ENCODE assay signal across 20 cellular contexts in genomic region chr7:12749746-12750145, GRCh38.
DNase-seq lines count a peak whose midpoint lies in the region; ATAC-seq, FAIRE-seq and TF ChIP-seq lines count a peak whose summit lies in the region.
"Had no signal": no experiment of that assay in that cellular context is flagged by ENCODE, and none has a peak within 500 bp of the region (broad histone marks: within the 10 kb centered on the region; RNA-seq: fewer than 3 reads in every experiment).

No MANE protein-coding gene starts in this region.

- no peak for DNase-seq in H54 (ENCODE audit: insufficient read length, low spot score)
- DNase-seq in endodermal cell = peak; percentile 48
- DNase-seq in neural progenitor cell (ENCODE audit: low spot score) = no peak
- DNase-seq in NCI-H187 treated with DMSO at 0.1 percent for 48 hours (lab: John Stamatoyannopoulos, UW) = no peak
- no peak for DNase-seq in urothelium cell line (ENCODE audit: low spot score)
- DNase-seq in activated CD8-positive, alpha-beta T cell treated with anti-CD3 and anti-CD28 coated beads for 36 hours = no peak
- DNase-seq: 8988T; BE2C; C1 segment of cervical spinal cord; CD4-positive, CD25-positive, alpha-beta regulatory T cell; CD8-positive, alpha-beta memory T cell; COR-L47; DMS 273 treated with DMSO at 0.1 percent for 48 hours; GOT3; HCEC 1CT had no signal

- FAIRE-seq in H54 (lab: Jason Lieb, UNC) (peak; percentile 23), urothelium cell line (lab: Jason Lieb, UNC) (no peak)
- FAIRE-seq: G401.6, GM12891 had no signal

- TF ChIP-seq POLR2A in H54 (IDR thresholded peaks at IDR 0.05; ENCODE audit: low read depth, low read length) = no peak

- H3K36me3 ChIP-seq in HUES64 (ENCODE audit: insufficient read depth, low read length) = no peaks in the 10 kb centered on the region
- no peaks in the 10 kb centered on the region for H3K36me3 ChIP-seq in endodermal cell (ENCODE audit: control insufficient read depth, insufficient read depth, low read length)
- no peaks in the 10 kb centered on the region for H3K36me3 ChIP-seq in neural progenitor cell
- H3K36me3 ChIP-seq: BE2C had no signal

- H3K27me3 Mint-ChIP-seq in endodermal cell (ENCODE audit: insufficient read depth) = no peaks in the 10 kb centered on the region
- peaks cover 3% of the 10 kb centered on the region for H3K27me3 Mint-ChIP-seq in neural progenitor cell (ENCODE audit: insufficient read depth, low read depth)
- H3K27me3 Mint-ChIP-seq in activated CD8-positive, alpha-beta T cell treated with anti-CD3 and anti-CD28 coated beads for 36 hours = peaks cover 3% of the 10 kb centered on the region
- H3K27me3 Mint-ChIP-seq: CD4-positive, CD25-positive, alpha-beta regulatory T cell had no signal

- H3K36me3 Mint-ChIP-seq in endodermal cell (ENCODE audit: low read depth) = no peaks in the 10 kb centered on the region
- H3K36me3 Mint-ChIP-seq in neural progenitor cell = peaks cover 2% of the 10 kb centered on the region
- H3K36me3 Mint-ChIP-seq in activated CD8-positive, alpha-beta T cell treated with anti-CD3 and anti-CD28 coated beads for 36 hours (ENCODE audit: low read depth) = no peaks in the 10 kb centered on the region
- H3K36me3 Mint-ChIP-seq: CD4-positive, CD25-positive, alpha-beta regulatory T cell; CD8-positive, alpha-beta memory T cell had no signal

- H3K9ac ChIP-seq in HUES64 (ENCODE audit: low read depth, low read length) = no peak overlapping the region
- no peak overlapping the region for H3K9ac ChIP-seq in endodermal cell (ENCODE audit: extremely low read depth, low read length, poor library complexity, severe bottlenecking)
- no peak overlapping the region for H3K9ac ChIP-seq in neural progenitor cell
- H3K9ac ChIP-seq: KMS-11 had no signal

- no peaks in the 10 kb centered on the region for H4K20me1 ChIP-seq in neural progenitor cell (ENCODE audit: low read depth)

- ATAC-seq in activated CD8-positive, alpha-beta T cell treated with anti-CD3 and anti-CD28 coated beads for 36 hours = no peak

- intact Hi-C loops in activated CD8-positive, alpha-beta T cell treated with anti-CD3 and anti-CD28 coated beads for 36 hours (cut with micrococcal nuclease) = no loop called here

- H3K4me1 ChIP-seq in HUES64 (ENCODE audit: insufficient read depth, low read length) (peaks cover 21% of the 10 kb centered on the region), endodermal cell (ENCODE audit: control insufficient read depth, insufficient read depth, low read length) (no peaks in the 10 kb centered on the region), neural progenitor cell (peaks cover 13% of the 10 kb centered on the region)
- H3K4me1 ChIP-seq: BE2C had no signal

- H3K4me1 Mint-ChIP-seq in endodermal cell = peaks cover 3% of the 10 kb centered on the region
- H3K4me1 Mint-ChIP-seq in neural progenitor cell = peaks cover 8% of the 10 kb centered on the region
- no peaks in the 10 kb centered on the region for H3K4me1 Mint-ChIP-seq in activated CD8-positive, alpha-beta T cell treated with anti-CD3 and anti-CD28 coated beads for 36 hours (ENCODE audit: low read depth)
- H3K4me1 Mint-ChIP-seq: CD4-positive, CD25-positive, alpha-beta regulatory T cell; CD8-positive, alpha-beta memory T cell had no signal

- 80% methylated on average over 2 of the region's 2 CpGs for WGBS in HUES64
- WGBS in endodermal cell (ENCODE audit: insufficient coverage in 1 of 2, insufficient read length in 1 of 2), 2 experiments = 96 to 100% methylated on average over 1 to 2 of the region's 2 CpGs

- H3K4me2 ChIP-seq in neural progenitor cell = no peak overlapping the region
- H3K4me2 ChIP-seq: KMS-11 had no signal

- H3F3A ChIP-seq in neural progenitor cell (ENCODE audit: low read depth) = peaks cover 5% of the 10 kb centered on the region

- TF ChIP-seq CTCF in endodermal cell (conservative IDR thresholded peaks at IDR 0.05) (no peak), neural progenitor cell (IDR thresholded peaks at IDR 0.05) (no peak)
- no peak for TF ChIP-seq CTCF in activated CD8-positive, alpha-beta T cell treated with anti-CD3 and anti-CD28 coated beads for 36 hours (IDR thresholded peaks at IDR 0.05)

- H3K27ac ChIP-seq in HUES64 (ENCODE audit: low read depth, low read length) (peak overlapping the region; percentile 31; the same call in 1 of the 2 replicates), endodermal cell (ENCODE audit: low read depth, low read length) (no peak overlapping the region), neural progenitor cell (no peak overlapping the region)
- H3K27ac ChIP-seq: HL-60, KMS-11 had no signal

- H3K27me3 ChIP-seq in HUES64 (ENCODE audit: insufficient read depth, low read length) (no peaks in the 10 kb centered on the region), endodermal cell (ENCODE audit: control insufficient read depth, insufficient read depth, low read length, poor library complexity, severe bottlenecking) (no peaks in the 10 kb centered on the region), neural progenitor cell (no peaks in the 10 kb centered on the region)

- CTCF ChIA-PET in activated CD8-positive, alpha-beta T cell treated with anti-CD3 and anti-CD28 coated beads for 36 hours (lab: Charles Lee) = interaction anchor here (1.5 kb wide), 1 partner anchor 63 kb away, joined by 4 read pairs; the partner anchor contains the start of gene ARL4A

- no peaks in the 10 kb centered on the region for H3K9me3 ChIP-seq in HUES64 (ENCODE audit: insufficient read depth, low read depth, low read length)
- H3K9me3 ChIP-seq in endodermal cell (ENCODE audit: control insufficient read depth, low read length) = no peaks in the 10 kb centered on the region
- H3K9me3 ChIP-seq in neural progenitor cell (ENCODE audit: low read depth) = no peaks in the 10 kb centered on the region
- H3K9me3 ChIP-seq: BE2C had no signal

- H3K4me3 ChIP-seq in HUES64 (ENCODE audit: low read length) (no peak overlapping the region), endodermal cell (ENCODE audit: low read length) (no peak overlapping the region), neural progenitor cell (no peak overlapping the region)

- H3K4me3 Mint-ChIP-seq in endodermal cell (no peak overlapping the region), neural progenitor cell (no peak overlapping the region)
- H3K4me3 Mint-ChIP-seq in activated CD8-positive, alpha-beta T cell treated with anti-CD3 and anti-CD28 coated beads for 36 hours = no peak overlapping the region
- H3K4me3 Mint-ChIP-seq: CD4-positive, CD25-positive, alpha-beta regulatory T cell; CD8-positive, alpha-beta memory T cell had no signal

- POLR2A ChIA-PET in activated CD8-positive, alpha-beta T cell treated with anti-CD3 and anti-CD28 coated beads for 36 hours (lab: Charles Lee) = no interaction called here

- no peaks in the 10 kb centered on the region for H3K9me3 Mint-ChIP-seq in endodermal cell
- peaks cover 13% of the 10 kb centered on the region for H3K9me3 Mint-ChIP-seq in neural progenitor cell
- no peaks in the 10 kb centered on the region for H3K9me3 Mint-ChIP-seq in activated CD8-positive, alpha-beta T cell treated with anti-CD3 and anti-CD28 coated beads for 36 hours
- H3K9me3 Mint-ChIP-seq: CD4-positive, CD25-positive, alpha-beta regulatory T cell; CD8-positive, alpha-beta memory T cell had no signal

- H2AFZ ChIP-seq in neural progenitor cell (replicated peaks) = no peak overlapping the region

- H3K27ac Mint-ChIP-seq in endodermal cell (peak overlapping the region; percentile 9), neural progenitor cell (peak overlapping the region; percentile 6)
- no peak overlapping the region for H3K27ac Mint-ChIP-seq in activated CD8-positive, alpha-beta T cell treated with anti-CD3 and anti-CD28 coated beads for 36 hours
- H3K27ac Mint-ChIP-seq: CD4-positive, CD25-positive, alpha-beta regulatory T cell; CD8-positive, alpha-beta memory T cell had no signal

- no peaks in the 10 kb centered on the region for H3K79me2 ChIP-seq in neural progenitor cell (ENCODE audit: low read depth)
